In genomic region chr16:11393861-11394592, GRCh38 we compare ENCODE assay signal across 23 cellular contexts.
"Had no signal": no experiment of that assay in that cellular context is flagged by ENCODE, and none has a peak within 500 bp of the region (broad histone marks: within the 10 kb centered on the region; RNA-seq: fewer than 3 reads in every experiment).

No MANE protein-coding gene starts in this region.

- H3K27me3 ChIP-seq: foreskin keratinocyte, right lobe of liver, stomach, suprapubic skin, tibial nerve, vagina had no signal

- H3K4me1 ChIP-seq: parathyroid adenoma, right lobe of liver had no signal

- H3K4me3 ChIP-seq: right lobe of liver, stomach, suprapubic skin, tibial nerve, vagina had no signal

- H3K27ac ChIP-seq: foreskin keratinocyte, parathyroid adenoma, right lobe of liver, stomach, suprapubic skin, tibial nerve, vagina had no signal

- H3K4me3 Mint-ChIP-seq: activated naive CD4-positive, alpha-beta T cell treated with anti-CD3 and anti-CD28 coated beads, Interleukin-2, amount 50 U/mL, for 24 hours; brain; nephron; stimulated activated memory B cell treated with anti-CD40 and anti-IgM and Interleukin-4, amounts not matched to agents 10 μg/mL and 1 μg/mL and 100 μg/mL, for 72 hours; T-helper 2 cell treated with Interferon-gamma antibody and Interleukin-4, amounts not matched to agents 5 μg/mL and 100 μg/mL, for 36 hours had no signal

- ATAC-seq: foreskin keratinocyte; right lobe of liver; stimulated activated memory B cell treated with anti-CD40 and anti-IgM and Interleukin-4, amounts not matched to agents 10 μg/mL and 1 μg/mL and 100 μg/mL, for 72 hours had no signal

- H3K9me3 ChIP-seq: right lobe of liver, stomach, suprapubic skin, tibial nerve, vagina had no signal

- H3K27me3 Mint-ChIP-seq: activated naive CD4-positive, alpha-beta T cell treated with anti-CD3 and anti-CD28 coated beads, Interleukin-2, amount 50 U/mL, for 24 hours; brain had no signal

- H3K4me1 Mint-ChIP-seq: activated naive CD4-positive, alpha-beta T cell treated with anti-CD3 and anti-CD28 coated beads, Interleukin-2, amount 50 U/mL, for 24 hours had no signal

- H3K9me3 Mint-ChIP-seq: activated naive CD4-positive, alpha-beta T cell treated with anti-CD3 and anti-CD28 coated beads, Interleukin-2, amount 50 U/mL, for 24 hours; nephron; stimulated activated memory B cell treated with anti-CD40 and anti-IgM and Interleukin-4, amounts not matched to agents 10 μg/mL and 1 μg/mL and 100 μg/mL, for 72 hours; T-helper 2 cell treated with Interferon-gamma antibody and Interleukin-4, amounts not matched to agents 5 μg/mL and 100 μg/mL, for 36 hours had no signal

- DNase-seq: activated CD4-positive, alpha-beta T cell treated with anti-CD3 and anti-CD28 coated beads for 1 hour; activated gamma-delta T cell treated with Interleukin-2 at 50 U/mL for 16 hours; activated T-cell treated with anti-CD3 and anti-CD28 coated beads, Interleukin-2, amount 50 U/mL, for 1 hour; anterior cingulate cortex; caudate nucleus; dermis blood vessel endothelial cell; effector CD8-positive, alpha-beta T cell; foreskin keratinocyte; hippocampal formation; mesenchymal stem cell; small intestine; stimulated activated CD4-positive, alpha-beta T cell treated with anti-CD3 and anti-CD28 coated beads, Interleukin-15, amount 100 ng/mL, for 24 hours; stomach had no signal

- H3K36me3 Mint-ChIP-seq: activated naive CD4-positive, alpha-beta T cell treated with anti-CD3 and anti-CD28 coated beads, Interleukin-2, amount 50 U/mL, for 24 hours; brain; stimulated activated memory B cell treated with anti-CD40 and anti-IgM and Interleukin-4, amounts not matched to agents 10 μg/mL and 1 μg/mL and 100 μg/mL, for 72 hours had no signal

- H3K27ac Mint-ChIP-seq: activated naive CD4-positive, alpha-beta T cell treated with anti-CD3 and anti-CD28 coated beads, Interleukin-2, amount 50 U/mL, for 24 hours; brain; nephron; stimulated activated memory B cell treated with anti-CD40 and anti-IgM and Interleukin-4, amounts not matched to agents 10 μg/mL and 1 μg/mL and 100 μg/mL, for 72 hours; T-helper 2 cell treated with Interferon-gamma antibody and Interleukin-4, amounts not matched to agents 5 μg/mL and 100 μg/mL, for 36 hours had no signal
